10 cellular contexts compared by ENCODE assay signal in genomic region chr5:132499440-132500243, GRCh38. TPM values are rescaled to one million over a fixed set of nuclear protein-coding genes. Genes with fewer than 3 reads are reported as not detected.
DNase-seq lines count a peak whose midpoint lies in the region; ATAC-seq and TF ChIP-seq lines count a peak whose summit lies in the region.
"Had no signal": no experiment of that assay in that cellular context is flagged by ENCODE, and none has a peak within 500 bp of the region (broad histone marks: within the 10 kb centered on the region; RNA-seq: fewer than 3 reads in every experiment).

No MANE protein-coding gene starts in this region.

- H3K4me1 Mint-ChIP-seq in activated T-cell treated with anti-CD3 and anti-CD28 coated beads, Interleukin-2, amount 50 U/mL, for 4 hours (ENCODE audit: low read depth): peaks cover 48% of the 10 kb centered on the region
- H3K4me1 Mint-ChIP-seq in memory B cell (peaks cover 40% of the 10 kb centered on the region), type B pancreatic cell (ENCODE audit: unreplicated experiment) (peaks cover 5% of the 10 kb centered on the region)

- ATAC-seq in activated T-cell treated with anti-CD3 and anti-CD28 coated beads, Interleukin-2, amount 50 U/mL, for 4 hours: no peak
- ATAC-seq in activated naive CD4-positive, alpha-beta T cell treated with anti-CD3 and anti-CD28 coated beads, Interleukin-2, amount 50 U/mL, for 72 hours: no peak
- no peak for ATAC-seq in memory B cell (ENCODE audit: low read depth)
- ATAC-seq in GM21576 (IDR thresholded peaks at IDR 0.05; ENCODE audit: unreplicated experiment): no peak
- no peak for ATAC-seq in HG03280 (IDR thresholded peaks at IDR 0.05; ENCODE audit: unreplicated experiment)

- DNase-seq in activated T-cell treated with anti-CD3 and anti-CD28 coated beads, Interleukin-2, amount 50 U/mL, for 4 hours: peak; percentile 4
- DNase-seq in activated T-cell treated with anti-CD3 and anti-CD28 coated beads, Interleukin-2, amount 50 U/mL, for 1 hour: no peak
- peak; percentile 3 to 51 for DNase-seq in activated naive CD4-positive, alpha-beta T cell treated with anti-CD3 and anti-CD28 coated beads, Interleukin-2, amount 50 U/mL, for 72 hours (ENCODE audit: low spot score in 2 of 2)
- no peak for DNase-seq in memory B cell (ENCODE audit: low spot score in 2 of 2)
- DNase-seq in type B pancreatic cell (ENCODE audit: extremely low spot score, unreplicated experiment): peak; percentile 52
- DNase-seq in NOMO-1 treated with dmso at 0.1 percent for 144 hours (lab: John Stamatoyannopoulos, UW; ENCODE audit: unreplicated experiment): no peak
- DNase-seq: SHP77 had no signal

- H3K9me3 Mint-ChIP-seq in activated T-cell treated with anti-CD3 and anti-CD28 coated beads, Interleukin-2, amount 50 U/mL, for 4 hours: no peaks in the 10 kb centered on the region
- H3K9me3 Mint-ChIP-seq in activated naive CD4-positive, alpha-beta T cell treated with anti-CD3 and anti-CD28 coated beads, Interleukin-2, amount 50 U/mL, for 72 hours: no peaks in the 10 kb centered on the region
- H3K9me3 Mint-ChIP-seq in memory B cell (no peaks in the 10 kb centered on the region), type B pancreatic cell (no peaks in the 10 kb centered on the region)

- no peak for TF ChIP-seq CTCF in type B pancreatic cell (conservative IDR thresholded peaks at IDR 0.05)

- peak overlapping the region; percentile 3 to 94 for H3K27ac Mint-ChIP-seq in activated naive CD4-positive, alpha-beta T cell treated with anti-CD3 and anti-CD28 coated beads, Interleukin-2, amount 50 U/mL, for 72 hours
- peak overlapping the region; percentile 43 for H3K27ac Mint-ChIP-seq in memory B cell
- peak overlapping the region; percentile 22 for H3K27ac Mint-ChIP-seq in type B pancreatic cell

- no peaks in the 10 kb centered on the region for H3K36me3 Mint-ChIP-seq in activated T-cell treated with anti-CD3 and anti-CD28 coated beads, Interleukin-2, amount 50 U/mL, for 4 hours (ENCODE audit: insufficient read depth)
- no peaks in the 10 kb centered on the region for H3K36me3 Mint-ChIP-seq in activated naive CD4-positive, alpha-beta T cell treated with anti-CD3 and anti-CD28 coated beads, Interleukin-2, amount 50 U/mL, for 72 hours
- no peaks in the 10 kb centered on the region for H3K36me3 Mint-ChIP-seq in memory B cell
- no peaks in the 10 kb centered on the region for H3K36me3 Mint-ChIP-seq in type B pancreatic cell

- no peaks in the 10 kb centered on the region for H3K27me3 Mint-ChIP-seq in activated T-cell treated with anti-CD3 and anti-CD28 coated beads, Interleukin-2, amount 50 U/mL, for 4 hours (ENCODE audit: low read depth)
- H3K27me3 Mint-ChIP-seq in memory B cell (no peaks in the 10 kb centered on the region), type B pancreatic cell (peaks cover under 1% of the 10 kb centered on the region)

- no peak overlapping the region for H3K4me3 Mint-ChIP-seq in activated T-cell treated with anti-CD3 and anti-CD28 coated beads, Interleukin-2, amount 50 U/mL, for 4 hours
- no peak overlapping the region for H3K4me3 Mint-ChIP-seq in memory B cell
- H3K4me3 Mint-ChIP-seq in type B pancreatic cell: no peak overlapping the region

RNA-seq across cellular contexts. Expression of gene IRF1, which starts 9.1 kb away (rescaled TPM):
- total RNA-seq in activated T-cell treated with anti-CD3 and anti-CD28 coated beads, Interleukin-2, amount 50 U/mL, for 4 hours: 100 to 1,000 TPM; 342 to 390 (median 377) TPM
- 100 to 1,000 TPM; 107 to 156 TPM for total RNA-seq in activated naive CD4-positive, alpha-beta T cell treated with anti-CD3 and anti-CD28 coated beads, Interleukin-2, amount 50 U/mL, for 72 hours
- 50.1 and 77.4 TPM in 2 replicates for total RNA-seq in type B pancreatic cell (ENCODE audit: low replicate concordance)

RNA-seq across cellular contexts. Expression of gene IL5, which starts 43.7 kb away (rescaled TPM):
- total RNA-seq in activated T-cell treated with anti-CD3 and anti-CD28 coated beads, Interleukin-2, amount 50 U/mL, for 4 hours: 10 to 100 TPM in 2 of 3 donors, 1 to 10 TPM in 1; 3.6 to 24.1 (median 17.5) TPM
- not detected for total RNA-seq in activated naive CD4-positive, alpha-beta T cell treated with anti-CD3 and anti-CD28 coated beads, Interleukin-2, amount 50 U/mL, for 72 hours
- not detected in 2 replicates for total RNA-seq in type B pancreatic cell (ENCODE audit: low replicate concordance)
- total RNA-seq: thoracic aorta had no signal

RNA-seq across cellular contexts. Expression of gene RAD50, which starts 57.1 kb away (rescaled TPM):
- total RNA-seq in activated T-cell treated with anti-CD3 and anti-CD28 coated beads, Interleukin-2, amount 50 U/mL, for 4 hours: 10 to 100 TPM; 42.7 to 46.8 (median 43.6) TPM
- 10 to 100 TPM; 30.6 to 47.7 TPM for total RNA-seq in activated naive CD4-positive, alpha-beta T cell treated with anti-CD3 and anti-CD28 coated beads, Interleukin-2, amount 50 U/mL, for 72 hours
- total RNA-seq in type B pancreatic cell (ENCODE audit: low replicate concordance): 41.3 and 50.1 TPM in 2 replicates

Comparison
In these comparisons a context has a peak if more than half of its experiments do, and no peak if none do; other contexts are left out.
1. DNase-seq: peak in activated T-cell treated with anti-CD3 and anti-CD28 coated beads, Interleukin-2, amount 50 U/mL, for 4 hours (single experiment), activated naive CD4-positive, alpha-beta T cell treated with anti-CD3 and anti-CD28 coated beads, Interleukin-2, amount 50 U/mL, for 72 hours (2 of 2) and type B pancreatic cell (single experiment); none in activated T-cell treated with anti-CD3 and anti-CD28 coated beads, Interleukin-2, amount 50 U/mL, for 1 hour (single experiment), memory B cell (0 of 2) and NOMO-1 treated with dmso at 0.1 percent for 144 hours (single experiment).
2. Peak in every context shown above with its lines, with median percentiles within 50 percentile points of each other: H3K27ac Mint-ChIP-seq.